Comparison of ENCODE assay signal across 1 cellular context in the genomic region with DNA sequence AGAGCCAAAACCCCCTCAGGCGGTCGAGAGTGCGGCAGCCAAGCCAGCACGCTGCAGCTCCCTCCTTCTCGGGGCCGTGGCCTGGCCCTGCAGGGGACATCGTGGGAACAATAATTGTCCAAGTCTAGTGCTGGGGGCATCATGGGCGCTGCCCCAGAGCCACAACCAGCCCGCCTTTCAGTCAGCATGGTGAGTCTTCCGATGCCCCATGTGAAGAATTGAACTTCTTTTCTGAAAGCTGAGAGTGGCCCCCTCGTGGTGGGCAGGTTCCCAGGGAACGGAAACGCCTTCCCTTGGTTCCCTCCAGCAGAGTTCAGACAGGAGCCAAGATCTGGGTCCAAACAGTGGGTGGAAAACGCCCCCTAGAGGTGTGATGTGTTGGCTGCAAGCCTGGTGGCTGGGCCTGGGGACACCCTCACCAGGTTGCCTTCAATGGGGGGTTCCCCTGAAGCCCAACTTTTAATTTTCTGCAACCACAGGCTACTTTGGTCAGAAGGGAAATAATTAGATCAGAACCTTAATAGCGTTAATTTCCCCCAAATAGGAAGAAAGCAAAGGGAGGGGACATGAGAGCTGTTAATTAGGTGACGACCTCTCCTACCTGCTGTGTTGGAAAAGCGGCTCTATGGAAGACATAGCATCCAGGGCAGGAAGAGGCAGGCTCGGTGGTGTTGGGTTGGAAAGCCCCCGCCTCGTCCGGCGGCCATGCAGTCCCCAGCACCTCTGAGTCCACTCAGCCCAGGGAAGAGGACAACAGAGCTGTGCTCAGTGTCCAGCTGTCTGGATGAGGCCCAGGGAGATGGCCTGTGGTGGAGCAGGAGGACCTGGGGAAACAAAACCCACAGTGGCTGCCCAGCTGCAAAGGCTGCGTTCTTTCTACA.
TF ChIP-seq lines count a peak whose summit lies in the region.

No MANE protein-coding gene starts in this region.

TF ChIP-seq in HepG2, 621 proteins besides CTCF, POLR2A, EP300 and RAD21 (continued from another document and continues in another):
- TF ChIP-seq, protein P1, sequence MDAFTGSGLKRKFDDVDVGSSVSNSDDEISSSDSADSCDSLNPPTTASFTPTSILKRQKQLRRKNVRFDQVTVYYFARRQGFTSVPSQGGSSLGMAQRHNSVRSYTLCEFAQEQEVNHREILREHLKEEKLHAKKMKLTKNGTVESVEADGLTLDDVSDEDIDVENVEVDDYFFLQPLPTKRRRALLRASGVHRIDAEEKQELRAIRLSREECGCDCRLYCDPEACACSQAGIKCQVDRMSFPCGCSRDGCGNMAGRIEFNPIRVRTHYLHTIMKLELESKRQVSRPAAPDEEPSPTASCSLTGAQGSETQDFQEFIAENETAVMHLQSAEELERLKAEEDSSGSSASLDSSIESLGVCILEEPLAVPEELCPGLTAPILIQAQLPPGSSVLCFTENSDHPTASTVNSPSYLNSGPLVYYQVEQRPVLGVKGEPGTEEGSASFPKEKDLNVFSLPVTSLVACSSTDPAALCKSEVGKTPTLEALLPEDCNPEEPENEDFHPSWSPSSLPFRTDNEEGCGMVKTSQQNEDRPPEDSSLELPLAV (CRISPR knock-in tag; conservative IDR thresholded peaks at IDR 0.05; ENCODE audit: low read depth) = no peak
- TF ChIP-seq GATAD2A (CRISPR knock-in tag; IDR thresholded peaks at IDR 0.05) = peak; percentile 81
- peak; percentile 65; the same call in 1 of the 2 replicates for TF ChIP-seq ZFX (CRISPR knock-in tag; IDR thresholded peaks at IDR 0.05; ENCODE audit: low read depth)
- no peak for TF ChIP-seq ZFP36 (IDR thresholded peaks at IDR 0.05; ENCODE audit: borderline replicate concordance, low read depth, low read length, partially characterized antibody)
- no peak for TF ChIP-seq ZNF713 (CRISPR knock-in tag; IDR thresholded peaks at IDR 0.05)
- TF ChIP-seq, protein P2, sequence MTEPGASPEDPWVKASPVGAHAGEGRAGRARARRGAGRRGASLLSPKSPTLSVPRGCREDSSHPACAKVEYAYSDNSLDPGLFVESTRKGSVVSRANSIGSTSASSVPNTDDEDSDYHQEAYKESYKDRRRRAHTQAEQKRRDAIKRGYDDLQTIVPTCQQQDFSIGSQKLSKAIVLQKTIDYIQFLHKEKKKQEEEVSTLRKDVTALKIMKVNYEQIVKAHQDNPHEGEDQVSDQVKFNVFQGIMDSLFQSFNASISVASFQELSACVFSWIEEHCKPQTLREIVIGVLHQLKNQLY (CRISPR knock-in tag; IDR thresholded peaks at IDR 0.05) = no peak
- TF ChIP-seq ZFP82 (CRISPR knock-in tag; IDR thresholded peaks at IDR 0.05; ENCODE audit: borderline replicate concordance) = no peak
- TF ChIP-seq ZNF7 (CRISPR knock-in tag; IDR thresholded peaks at IDR 0.05) = no peak
- peak; percentile 70; the same call in 1 of the 2 replicates for TF ChIP-seq KLF11 (CRISPR knock-in tag; IDR thresholded peaks at IDR 0.05)
- no peak for TF ChIP-seq HDAC6 (IDR thresholded peaks at IDR 0.05; ENCODE audit: low read depth, low read length)
- TF ChIP-seq ZNF549 (CRISPR knock-in tag; IDR thresholded peaks at IDR 0.05) = no peak
- TF ChIP-seq ZNF652 (CRISPR knock-in tag; IDR thresholded peaks at IDR 0.05; ENCODE audit: borderline replicate concordance, low read depth) = peak; percentile 49; the same call in 1 of the 2 replicates
- TF ChIP-seq NFE2L1 (CRISPR knock-in tag; IDR thresholded peaks at IDR 0.05; ENCODE audit: borderline replicate concordance) = no peak
- peak; percentile 49 for TF ChIP-seq ZNF619 (CRISPR knock-in tag; IDR thresholded peaks at IDR 0.05)
- no peak for TF ChIP-seq SNAPC2 (CRISPR knock-in tag; IDR thresholded peaks at IDR 0.05)
- no peak for TF ChIP-seq ZNF446 (CRISPR knock-in tag; IDR thresholded peaks at IDR 0.05)
- TF ChIP-seq RBAK (CRISPR knock-in tag; IDR thresholded peaks at IDR 0.05) = peak; percentile 41; the same call in 1 of the 2 replicates
- no peak for TF ChIP-seq ELF4 (CRISPR knock-in tag; IDR thresholded peaks at IDR 0.05; ENCODE audit: borderline replicate concordance)
- TF ChIP-seq NFKB2 (CRISPR knock-in tag; IDR thresholded peaks at IDR 0.05; ENCODE audit: borderline replicate concordance) = peak; percentile 84
- TF ChIP-seq, protein P3, sequence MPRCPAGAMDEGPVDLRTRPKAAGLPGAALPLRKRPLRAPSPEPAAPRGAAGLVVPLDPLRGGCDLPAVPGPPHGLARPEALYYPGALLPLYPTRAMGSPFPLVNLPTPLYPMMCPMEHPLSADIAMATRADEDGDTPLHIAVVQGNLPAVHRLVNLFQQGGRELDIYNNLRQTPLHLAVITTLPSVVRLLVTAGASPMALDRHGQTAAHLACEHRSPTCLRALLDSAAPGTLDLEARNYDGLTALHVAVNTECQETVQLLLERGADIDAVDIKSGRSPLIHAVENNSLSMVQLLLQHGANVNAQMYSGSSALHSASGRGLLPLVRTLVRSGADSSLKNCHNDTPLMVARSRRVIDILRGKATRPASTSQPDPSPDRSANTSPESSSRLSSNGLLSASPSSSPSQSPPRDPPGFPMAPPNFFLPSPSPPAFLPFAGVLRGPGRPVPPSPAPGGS (CRISPR knock-in tag; IDR thresholded peaks at IDR 0.05) = peak; percentile 95
- TF ChIP-seq RAD51 (IDR thresholded peaks at IDR 0.05; ENCODE audit: borderline replicate concordance) = no peak
- TF ChIP-seq, protein P4, sequence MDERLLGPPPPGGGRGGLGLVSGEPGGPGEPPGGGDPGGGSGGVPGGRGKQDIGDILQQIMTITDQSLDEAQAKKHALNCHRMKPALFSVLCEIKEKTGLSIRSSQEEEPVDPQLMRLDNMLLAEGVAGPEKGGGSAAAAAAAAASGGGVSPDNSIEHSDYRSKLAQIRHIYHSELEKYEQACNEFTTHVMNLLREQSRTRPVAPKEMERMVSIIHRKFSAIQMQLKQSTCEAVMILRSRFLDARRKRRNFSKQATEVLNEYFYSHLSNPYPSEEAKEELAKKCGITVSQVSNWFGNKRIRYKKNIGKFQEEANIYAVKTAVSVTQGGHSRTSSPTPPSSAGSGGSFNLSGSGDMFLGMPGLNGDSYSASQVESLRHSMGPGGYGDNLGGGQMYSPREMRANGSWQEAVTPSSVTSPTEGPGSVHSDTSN (CRISPR knock-in tag; IDR thresholded peaks at IDR 0.05) = no peak
- TF ChIP-seq, protein P5, sequence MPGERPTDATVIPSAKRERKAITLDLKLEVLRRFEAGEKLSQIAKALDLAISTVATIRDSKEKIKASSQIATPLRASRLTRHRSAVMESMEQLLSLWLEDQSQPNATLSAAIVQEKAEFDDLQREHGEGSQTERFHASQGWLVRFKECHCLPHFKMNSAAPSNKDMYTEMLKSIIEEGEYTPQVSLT (CRISPR knock-in tag; IDR thresholded peaks at IDR 0.05; ENCODE audit: borderline replicate concordance, low read depth) = no peak
- TF ChIP-seq DNMT1 (CRISPR knock-in tag; IDR thresholded peaks at IDR 0.05) = peak; percentile 77; the same call in 1 of the 2 replicates
- no peak for TF ChIP-seq ZNF20 (CRISPR knock-in tag; IDR thresholded peaks at IDR 0.05)
- no peak for TF ChIP-seq GPN1 (CRISPR knock-in tag; IDR thresholded peaks at IDR 0.05; ENCODE audit: borderline replicate concordance)
- TF ChIP-seq TBL1XR1 (IDR thresholded peaks at IDR 0.05; ENCODE audit: borderline replicate concordance, low read length, partially characterized antibody) = no peak
- no peak; the same call in 1 of the 2 replicates for TF ChIP-seq PHF21A (CRISPR knock-in tag; IDR thresholded peaks at IDR 0.05)
- TF ChIP-seq, protein P6, sequence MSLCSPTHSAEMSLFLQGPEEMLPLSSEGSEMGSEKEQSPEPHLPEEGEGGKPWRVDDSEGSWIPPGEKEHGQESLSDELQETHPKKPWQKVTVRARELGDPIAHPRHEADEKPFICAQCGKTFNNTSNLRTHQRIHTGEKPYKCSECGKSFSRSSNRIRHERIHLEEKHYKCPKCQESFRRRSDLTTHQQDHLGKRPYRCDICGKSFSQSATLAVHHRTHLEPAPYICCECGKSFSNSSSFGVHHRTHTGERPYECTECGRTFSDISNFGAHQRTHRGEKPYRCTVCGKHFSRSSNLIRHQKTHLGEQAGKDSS (CRISPR knock-in tag; IDR thresholded peaks at IDR 0.05; ENCODE audit: borderline replicate concordance, low read depth) = peak; percentile 64; the same call in 1 of the 2 replicates
- peak; percentile 93; the same call in 1 of the 2 replicates for TF ChIP-seq NFATC3 (CRISPR knock-in tag; IDR thresholded peaks at IDR 0.05)
- TF ChIP-seq, protein P7, sequence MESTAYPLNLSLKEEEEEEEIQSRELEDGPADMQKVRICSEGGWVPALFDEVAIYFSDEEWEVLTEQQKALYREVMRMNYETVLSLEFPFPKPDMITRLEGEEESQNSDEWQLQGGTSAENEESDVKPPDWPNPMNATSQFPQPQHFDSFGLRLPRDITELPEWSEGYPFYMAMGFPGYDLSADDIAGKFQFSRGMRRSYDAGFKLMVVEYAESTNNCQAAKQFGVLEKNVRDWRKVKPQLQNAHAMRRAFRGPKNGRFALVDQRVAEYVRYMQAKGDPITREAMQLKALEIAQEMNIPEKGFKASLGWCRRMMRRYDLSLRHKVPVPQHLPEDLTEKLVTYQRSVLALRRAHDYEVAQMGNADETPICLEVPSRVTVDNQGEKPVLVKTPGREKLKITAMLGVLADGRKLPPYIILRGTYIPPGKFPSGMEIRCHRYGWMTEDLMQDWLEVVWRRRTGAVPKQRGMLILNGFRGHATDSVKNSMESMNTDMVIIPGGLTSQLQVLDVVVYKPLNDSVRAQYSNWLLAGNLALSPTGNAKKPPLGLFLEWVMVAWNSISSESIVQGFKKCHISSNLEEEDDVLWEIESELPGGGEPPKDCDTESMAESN (CRISPR knock-in tag; conservative IDR thresholded peaks at IDR 0.05) = 0 out of 2 replicates have a peak, but pooled peaks have one; percentile 43
- no peak for TF ChIP-seq PHF20 (CRISPR knock-in tag; IDR thresholded peaks at IDR 0.05)
- no peak for TF ChIP-seq ZNF230 (CRISPR knock-in tag; IDR thresholded peaks at IDR 0.05)
- TF ChIP-seq ARNTL (CRISPR knock-in tag; IDR thresholded peaks at IDR 0.05) = no peak
- TF ChIP-seq ZNF790 (CRISPR knock-in tag; IDR thresholded peaks at IDR 0.05; ENCODE audit: borderline replicate concordance) = 0 out of 2 replicates have a peak, but pooled peaks have one; percentile 5
- TF ChIP-seq SUZ12 (IDR thresholded peaks at IDR 0.05; ENCODE audit: low read depth, low read length) = 0 out of 2 replicates have a peak, but pooled peaks have one; percentile 19
- TF ChIP-seq ZFP62 (CRISPR knock-in tag; IDR thresholded peaks at IDR 0.05) = no peak
- TF ChIP-seq ZFYVE20 (CRISPR knock-in tag; IDR thresholded peaks at IDR 0.05; ENCODE audit: borderline replicate concordance, low read depth) = 0 out of 2 replicates have a peak, but pooled peaks have one; percentile 40
- no peak for TF ChIP-seq MTF1 (CRISPR knock-in tag; IDR thresholded peaks at IDR 0.05)
- TF ChIP-seq, protein P8, sequence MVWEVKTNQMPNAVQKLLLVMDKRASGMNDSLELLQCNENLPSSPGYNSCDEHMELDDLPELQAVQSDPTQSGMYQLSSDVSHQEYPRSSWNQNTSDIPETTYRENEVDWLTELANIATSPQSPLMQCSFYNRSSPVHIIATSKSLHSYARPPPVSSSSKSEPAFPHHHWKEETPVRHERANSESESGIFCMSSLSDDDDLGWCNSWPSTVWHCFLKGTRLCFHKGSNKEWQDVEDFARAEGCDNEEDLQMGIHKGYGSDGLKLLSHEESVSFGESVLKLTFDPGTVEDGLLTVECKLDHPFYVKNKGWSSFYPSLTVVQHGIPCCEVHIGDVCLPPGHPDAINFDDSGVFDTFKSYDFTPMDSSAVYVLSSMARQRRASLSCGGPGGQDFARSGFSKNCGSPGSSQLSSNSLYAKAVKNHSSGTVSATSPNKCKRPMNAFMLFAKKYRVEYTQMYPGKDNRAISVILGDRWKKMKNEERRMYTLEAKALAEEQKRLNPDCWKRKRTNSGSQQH (CRISPR knock-in tag; IDR thresholded peaks at IDR 0.05; ENCODE audit: low read depth) = no peak; the same call in 1 of the 2 replicates
- TF ChIP-seq HMGA1 (CRISPR knock-in tag; conservative IDR thresholded peaks at IDR 0.05) = no peak
- TF ChIP-seq ZNF567 (CRISPR knock-in tag; IDR thresholded peaks at IDR 0.05; ENCODE audit: borderline replicate concordance) = 0 out of 2 replicates have a peak, but pooled peaks have one; percentile 28
- TF ChIP-seq ZNF34 (CRISPR knock-in tag; IDR thresholded peaks at IDR 0.05; ENCODE audit: borderline replicate concordance) = no peak
- TF ChIP-seq, protein P9, sequence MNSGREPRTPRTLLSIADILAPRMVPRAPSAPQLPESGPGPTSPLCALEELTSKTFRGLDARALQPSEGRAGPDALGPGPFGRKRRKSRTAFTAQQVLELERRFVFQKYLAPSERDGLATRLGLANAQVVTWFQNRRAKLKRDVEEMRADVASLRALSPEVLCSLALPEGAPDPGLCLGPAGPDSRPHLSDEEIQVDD (CRISPR knock-in tag; IDR thresholded peaks at IDR 0.05; ENCODE audit: borderline replicate concordance) = no peak
- TF ChIP-seq, protein P10, sequence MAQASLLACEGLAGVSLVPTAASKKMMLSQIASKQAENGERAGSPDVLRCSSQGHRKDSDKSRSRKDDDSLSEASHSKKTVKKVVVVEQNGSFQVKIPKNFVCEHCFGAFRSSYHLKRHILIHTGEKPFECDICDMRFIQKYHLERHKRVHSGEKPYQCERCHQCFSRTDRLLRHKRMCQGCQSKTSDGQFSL (CRISPR knock-in tag; IDR thresholded peaks at IDR 0.05) = no peak
- no peak for TF ChIP-seq SMYD3 (CRISPR knock-in tag; IDR thresholded peaks at IDR 0.05)
- TF ChIP-seq, protein P11, sequence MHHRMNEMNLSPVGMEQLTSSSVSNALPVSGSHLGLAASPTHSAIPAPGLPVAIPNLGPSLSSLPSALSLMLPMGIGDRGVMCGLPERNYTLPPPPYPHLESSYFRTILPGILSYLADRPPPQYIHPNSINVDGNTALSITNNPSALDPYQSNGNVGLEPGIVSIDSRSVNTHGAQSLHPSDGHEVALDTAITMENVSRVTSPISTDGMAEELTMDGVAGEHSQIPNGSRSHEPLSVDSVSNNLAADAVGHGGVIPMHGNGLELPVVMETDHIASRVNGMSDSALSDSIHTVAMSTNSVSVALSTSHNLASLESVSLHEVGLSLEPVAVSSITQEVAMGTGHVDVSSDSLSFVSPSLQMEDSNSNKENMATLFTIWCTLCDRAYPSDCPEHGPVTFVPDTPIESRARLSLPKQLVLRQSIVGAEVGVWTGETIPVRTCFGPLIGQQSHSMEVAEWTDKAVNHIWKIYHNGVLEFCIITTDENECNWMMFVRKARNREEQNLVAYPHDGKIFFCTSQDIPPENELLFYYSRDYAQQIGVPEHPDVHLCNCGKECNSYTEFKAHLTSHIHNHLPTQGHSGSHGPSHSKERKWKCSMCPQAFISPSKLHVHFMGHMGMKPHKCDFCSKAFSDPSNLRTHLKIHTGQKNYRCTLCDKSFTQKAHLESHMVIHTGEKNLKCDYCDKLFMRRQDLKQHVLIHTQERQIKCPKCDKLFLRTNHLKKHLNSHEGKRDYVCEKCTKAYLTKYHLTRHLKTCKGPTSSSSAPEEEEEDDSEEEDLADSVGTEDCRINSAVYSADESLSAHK (CRISPR knock-in tag; IDR thresholded peaks at IDR 0.05; ENCODE audit: borderline replicate concordance) = peak; percentile 44; the same call in 1 of the 2 replicates
- peak; percentile 83 for TF ChIP-seq ERF (CRISPR knock-in tag; IDR thresholded peaks at IDR 0.05)
- TF ChIP-seq FOXK2 (IDR thresholded peaks at IDR 0.05) = no peak
